ENCODE assay signal across 1 cellular context in genomic region chr1:46527474-46528296, GRCh38.
TF ChIP-seq lines count a peak whose summit lies in the region.

No MANE protein-coding gene starts in this region.

TF ChIP-seq in K562, 482 proteins besides CTCF, POLR2A, EP300 and RAD21 (continued from another document and continues in another):
- TF ChIP-seq MGA (IDR thresholded peaks at IDR 0.05) (no peak), ERF (CRISPR knock-in tag; IDR thresholded peaks at IDR 0.05) (no peak), SAFB2 (IDR thresholded peaks at IDR 0.05; ENCODE audit: borderline replicate concordance, low read depth, low read length, severe bottlenecking) (no peak), RUNX1 (IDR thresholded peaks at IDR 0.05; ENCODE audit: low read depth) (no peak), POLR3A (IDR thresholded peaks at IDR 0.05; ENCODE audit: borderline replicate concordance, extremely low read depth, insufficient read depth, insufficient read length) (no peak), KDM5B (IDR thresholded peaks at IDR 0.05; ENCODE audit: insufficient replicate concordance, low read depth, low read length) (no peak), ZNF696 (CRISPR knock-in tag; conservative IDR thresholded peaks at IDR 0.05) (no peak), FOXP1 (CRISPR knock-in tag; IDR thresholded peaks at IDR 0.05) (no peak), HMG20A (CRISPR knock-in tag; conservative IDR thresholded peaks at IDR 0.05) (no peak), ZBTB8A (IDR thresholded peaks at IDR 0.05; ENCODE audit: partially characterized antibody) (no peak), E2F4 (CRISPR knock-in tag; IDR thresholded peaks at IDR 0.05; ENCODE audit: low read depth) (0 out of 2 replicates have a peak, but pooled peaks have one; percentile 36), HNRNPK (IDR thresholded peaks at IDR 0.05; ENCODE audit: low read depth, low read length, poor library complexity, severe bottlenecking) (no peak), CGGBP1 (CRISPR knock-in tag; IDR thresholded peaks at IDR 0.05) (no peak), RREB1 (CRISPR knock-in tag; IDR thresholded peaks at IDR 0.05) (no peak), BMI1 (IDR thresholded peaks at IDR 0.05; ENCODE audit: low read length) (no peak), HIVEP1 (CRISPR knock-in tag; IDR thresholded peaks at IDR 0.05) (no peak), FOXJ3 (CRISPR knock-in tag; IDR thresholded peaks at IDR 0.05) (no peak), PPARD (CRISPR knock-in tag; IDR thresholded peaks at IDR 0.05) (no peak), ZBTB9 (CRISPR knock-in tag; IDR thresholded peaks at IDR 0.05) (peak; percentile 39; the same call in 1 of the 2 replicates), ZEB2 (IDR thresholded peaks at IDR 0.05) (peak; percentile 76), ZNF407 (IDR thresholded peaks at IDR 0.05; ENCODE audit: low read depth) (no peak), PHTF2 (CRISPR knock-in tag; IDR thresholded peaks at IDR 0.05) (no peak), BRCA1 (IDR thresholded peaks at IDR 0.05) (no peak), BRCA1 (CRISPR knock-in tag; IDR thresholded peaks at IDR 0.05) (no peak), RBM39 (optimal IDR thresholded peaks at IDR 0.05; ENCODE audit: low read depth, low read length) (no peak), GATA2 (CRISPR knock-in tag; IDR thresholded peaks at IDR 0.05) (0 out of 2 replicates have a peak, but pooled peaks have one; percentile 34)
